34 cellular contexts compared by ENCODE assay signal in the genomic region with DNA sequence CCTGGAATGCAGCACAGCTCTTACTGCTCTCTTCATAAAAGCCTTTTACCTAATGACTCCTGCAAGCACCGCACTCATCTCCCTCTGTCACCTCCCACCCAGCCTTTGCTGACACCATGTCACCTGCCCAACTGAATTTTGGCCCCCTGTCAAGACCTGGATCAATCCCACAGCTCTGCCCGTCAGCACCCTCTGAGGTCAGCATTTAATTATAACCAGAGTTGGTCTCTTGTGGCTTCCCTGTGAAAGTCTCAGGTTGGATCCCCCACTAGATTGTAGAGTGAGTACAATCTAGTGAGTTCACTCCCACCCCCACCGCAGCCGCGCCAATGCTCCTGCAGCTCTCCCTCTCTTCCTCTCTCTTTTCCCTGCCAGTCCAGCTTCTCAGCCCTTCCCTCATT. TPM values are rescaled to one million over a fixed set of nuclear protein-coding genes. Genes with fewer than 3 reads are reported as not detected.
DNase-seq lines count a peak whose midpoint lies in the region; ATAC-seq, FAIRE-seq and TF ChIP-seq lines count a peak whose summit lies in the region.
"Had no signal": no experiment of that assay in that cellular context is flagged by ENCODE, and none has a peak within 500 bp of the region (broad histone marks: within the 10 kb centered on the region; RNA-seq: fewer than 3 reads in every experiment).

No MANE protein-coding gene starts in this region.

- in situ Hi-C loops in G401 (cut with HindIII; ENCODE audit: low sequenced_read_pairs) = no loop called here

- H3K36me3 Mint-ChIP-seq in glutamatergic neuron (ENCODE audit: unreplicated experiment) = no peaks in the 10 kb centered on the region
- H3K36me3 Mint-ChIP-seq: mesothelial cell of epicardium had no signal

- no peak for TF ChIP-seq CTCF in glutamatergic neuron (IDR thresholded peaks at IDR 0.05; ENCODE audit: partially characterized antibody, unreplicated experiment)
- no peak for TF ChIP-seq CTCF in omental fat pad (IDR thresholded peaks at IDR 0.05)

- peaks cover 34% of the 10 kb centered on the region for H3K4me1 Mint-ChIP-seq in glutamatergic neuron (ENCODE audit: low read depth, unreplicated experiment)

- no peak for FAIRE-seq in GM19239 (lab: Jason Lieb, UNC)
- FAIRE-seq: D721Med, urothelium cell line had no signal

- no peak overlapping the region for H3K27ac Mint-ChIP-seq in glutamatergic neuron (ENCODE audit: unreplicated experiment)
- H3K27ac Mint-ChIP-seq: activated CD4-positive, alpha-beta T cell treated with anti-CD3 and anti-CD28 coated beads for 36 hours; activated CD8-positive, alpha-beta T cell treated with anti-CD3 and anti-CD28 coated beads, Interleukin-2, amount 10 ng/mL, durations not matched to agents 7 days and 5 days; activated T-helper 2 cell treated with anti-CD3 and anti-CD28 coated beads, Interferon-gamma antibody, Interleukin-2, Interleukin-4, amounts not matched to agents 10 μg/mL and 5 μg/mL and 100 μg/mL, durations not matched to agents 14 hours and 24 hours and 36 hours; mesothelial cell of epicardium had no signal

- DNase-seq in DMS53 (lab: John Stamatoyannopoulos, UW) (peak; percentile 12), DMS53 treated with DMSO at 0.1 percent for 48 hours (lab: John Stamatoyannopoulos, UW; ENCODE audit: unreplicated experiment) (no peak), G401 (ENCODE audit: low spot score) (peak; percentile 68), glutamatergic neuron (no peak), omental fat pad (ENCODE audit: low spot score) (peak; percentile 5), GM19239 (ENCODE audit: insufficient read length, low spot score) (no peak), kidney glomerular epithelial cell (lab: John Stamatoyannopoulos, UW) (no peak)
- DNase-seq: activated CD4-positive, alpha-beta T cell treated with anti-CD3 and anti-CD28 coated beads for 36 hours; activated CD8-positive, alpha-beta T cell treated with anti-CD3 and anti-CD28 coated beads, Interleukin-2, amount 10 ng/mL, durations not matched to agents 7 days and 5 days; activated naive CD4-positive, alpha-beta T cell treated with anti-CD3 and anti-CD28 coated beads, Interleukin-2, amount 50 U/mL, for 16 hours; colonic mucosa; effector CD8-positive, alpha-beta T cell; GOT3; KBM-7; NCI-H146; NCI-H2107; NCI-H345; Peyer's patch; stimulated activated CD4-positive, alpha-beta T cell treated with anti-CD3 and anti-CD28 coated beads, Interleukin-1b, Interleukin-23, amount 100 ng/mL, for 48 hours; stimulated activated naive CD8-positive, alpha-beta T cell treated with anti-CD3 and anti-CD28 coated beads, Interleukin-15, Interleukin-2, amounts not matched to agents 100 U/mL and 50 U/mL, for 24 hours; T1000 had no signal

- H3K4me3 Mint-ChIP-seq in glutamatergic neuron (ENCODE audit: unreplicated experiment) = peak overlapping the region; percentile 47
- H3K4me3 Mint-ChIP-seq: activated CD8-positive, alpha-beta T cell treated with anti-CD3 and anti-CD28 coated beads, Interleukin-2, amount 10 ng/mL, durations not matched to agents 7 days and 5 days; mesothelial cell of epicardium had no signal

- H3K9me3 Mint-ChIP-seq in glutamatergic neuron (ENCODE audit: unreplicated experiment) = peaks cover 4% of the 10 kb centered on the region
- H3K9me3 Mint-ChIP-seq: activated T-helper 2 cell treated with anti-CD3 and anti-CD28 coated beads, Interferon-gamma antibody, Interleukin-2, Interleukin-4, amounts not matched to agents 10 μg/mL and 5 μg/mL and 100 μg/mL, durations not matched to agents 14 hours and 24 hours and 36 hours; mesothelial cell of epicardium had no signal

- H3K27me3 Mint-ChIP-seq in glutamatergic neuron (ENCODE audit: unreplicated experiment) = peaks cover 11% of the 10 kb centered on the region

- ATAC-seq in omental fat pad (ENCODE audit: low FRiP score) = no peak
- no peak for ATAC-seq in HG03565 (IDR thresholded peaks at IDR 0.05; ENCODE audit: unreplicated experiment)
- ATAC-seq: activated CD8-positive, alpha-beta T cell treated with anti-CD3 and anti-CD28 coated beads, Interleukin-2, amount 10 ng/mL, durations not matched to agents 7 days and 5 days; stimulated activated naive CD8-positive, alpha-beta T cell treated with anti-CD3 and anti-CD28 coated beads, Interleukin-15, Interleukin-2, amounts not matched to agents 100 U/mL and 50 U/mL, for 24 hours had no signal

RNA-seq across cellular contexts. Expression of a gene that starts 8.3 kb away (rescaled TPM):
- total RNA-seq in G401 (2014; rRNA removed; shearing (Covaris generic)) = not detected in 2 replicates
- total RNA-seq in glutamatergic neuron (ENCODE audit: unreplicated experiment) (2.9 TPM), omental fat pad (10 to 100 TPM in 1 of 4 donors, 1 to 10 TPM in 3; 1.1 to 10.2 (median 2.0) TPM)
- total RNA-seq: SJSA1, smooth muscle cell had no signal

RNA-seq across cellular contexts. Expression of a gene that starts 32.1 kb away (rescaled TPM):
- total RNA-seq in G401 (2014; rRNA removed; shearing (Covaris generic)) = 0.10 TPM in 1 of 2 replicates, not detected in the other
- total RNA-seq in glutamatergic neuron (ENCODE audit: unreplicated experiment) (0.39 TPM), omental fat pad (under 1 TPM in 2 of 4 donors, not detected in 2; 0.28 to 0.47 TPM)
- total RNA-seq: activated CD4-positive, alpha-beta T cell treated with anti-CD3 and anti-CD28 coated beads for 36 hours; activated CD8-positive, alpha-beta T cell treated with anti-CD3 and anti-CD28 coated beads, Interleukin-2, amount 10 ng/mL, durations not matched to agents 7 days and 5 days; Daoy; glomerular endothelial cell; osteocyte; SJSA1 had no signal

RNA-seq across cellular contexts. Expression of a gene that starts 57.5 kb away (rescaled TPM):
- total RNA-seq in G401 (2014; rRNA removed; shearing (Covaris generic)) = not detected in 2 replicates
- total RNA-seq in glutamatergic neuron (ENCODE audit: unreplicated experiment) = not detected
- under 1 TPM in 1 of 4 donors, not detected in 3; 0.47 TPM for total RNA-seq in omental fat pad
- total RNA-seq: breast epithelium, colonic mucosa, Daoy, liver, mesothelial cell of epicardium, osteocyte, Peyer's patch, SJSA1, smooth muscle cell, temporal lobe had no signal

Comparison
In these comparisons a context has a peak if more than half of its experiments do, and no peak if none do; other contexts are left out.
1. DNase-seq: peak in DMS53 (single experiment), G401 (single experiment) and omental fat pad (single experiment); none in DMS53 treated with DMSO at 0.1 percent for 48 hours (single experiment), glutamatergic neuron (single experiment), GM19239 (single experiment) and kidney glomerular epithelial cell (single experiment).